Comparison of ENCODE assay signal across 8 cellular contexts in genomic region chr16:2224183-2224486, GRCh38. TPM values are rescaled to one million over a fixed set of nuclear protein-coding genes. Genes with fewer than 3 reads are reported as not detected.
DNase-seq lines count a peak whose midpoint lies in the region; ATAC-seq lines count a peak whose summit lies in the region.

No MANE protein-coding gene starts in this region.

- H3K4me3 ChIP-seq in thymus (ENCODE audit: low read length): peak overlapping the region; percentile 62

- H3K9me3 ChIP-seq in ES-I3 (ENCODE audit: control insufficient read depth, insufficient read depth, low read length) (no peaks in the 10 kb centered on the region), thymus (ENCODE audit: control insufficient read depth) (no peaks in the 10 kb centered on the region)

- H3K36me3 ChIP-seq in ES-I3 (ENCODE audit: insufficient read depth, low read length): no peaks in the 10 kb centered on the region
- peaks cover 14% of the 10 kb centered on the region for H3K36me3 ChIP-seq in thymus (ENCODE audit: control insufficient read depth, insufficient read depth)

- peak; percentile 12 for ATAC-seq in HG03045 (IDR thresholded peaks at IDR 0.05; ENCODE audit: unreplicated experiment)
- ATAC-seq in left colon: peak; percentile 64

- DNase-seq in amniotic epithelial cell (ENCODE audit: low read depth): peak; percentile 41
- DNase-seq in left colon: no peak
- DNase-seq in GM19238 (ENCODE audit: insufficient read length, low spot score): no peak
- DNase-seq in activated effector memory CD4-positive, alpha-beta T cell treated with Interleukin-2 at 50 U/mL for 16 hours: no peak
- DNase-seq in NCI-H2171 (lab: John Stamatoyannopoulos, UW): no peak

- intact Hi-C loops in left colon (cut with DNase I, micrococcal nuclease): no loop called here

- no peaks in the 10 kb centered on the region for H3K27me3 ChIP-seq in thymus (ENCODE audit: control insufficient read depth, insufficient read depth)

- peak overlapping the region; percentile 72 for H3K27ac ChIP-seq in thymus (ENCODE audit: low read depth)

- peak overlapping the region; percentile 93 for H3K9ac ChIP-seq in ES-I3 (ENCODE audit: low read depth, low read length)

- 24% methylated on average over 5 of the region's 5 CpGs for WGBS in thymus

- H3K4me1 ChIP-seq in ES-I3 (ENCODE audit: insufficient read depth, low read length): no peaks in the 10 kb centered on the region
- H3K4me1 ChIP-seq in thymus (ENCODE audit: control insufficient read depth, insufficient read depth, low read length): peaks cover 7% of the 10 kb centered on the region

RNA-seq across cellular contexts. Expression of gene E4F1, which starts 0.7 kb away (rescaled TPM):
- 10 to 100 TPM; 23.6 to 25.1 TPM for total RNA-seq in left colon
- 42.3 TPM for polyA plus RNA-seq in thymus

RNA-seq across cellular contexts. Expression of gene PGP, which starts 9.5 kb away (rescaled TPM):
- total RNA-seq in left colon: 10 to 100 TPM; 16.3 to 24.3 TPM
- polyA plus RNA-seq in thymus: 12.9 TPM

RNA-seq across cellular contexts. Expression of gene DNASE1L2, which starts 12.1 kb away (rescaled TPM):
- under 1 TPM; 0.75 to 0.82 TPM for total RNA-seq in left colon
- polyA plus RNA-seq in thymus: 3.5 TPM

RNA-seq across cellular contexts. Expression of gene BRICD5, which starts 13.5 kb away (rescaled TPM):
- total RNA-seq in left colon: 10 to 100 TPM in 1 of 2 donors, 1 to 10 TPM in 1; 6.1 to 14.4 TPM
- 21.3 TPM for polyA plus RNA-seq in thymus

RNA-seq across cellular contexts. Expression of gene MLST8, which starts 18.9 kb away (rescaled TPM):
- total RNA-seq in left colon: 10 to 100 TPM; 26.7 to 31.4 TPM
- 34.6 TPM for polyA plus RNA-seq in thymus
